Comparison of ENCODE assay signal across 8 cellular contexts in genomic region chr10:124688889-124689670, GRCh38. TPM values are rescaled to one million over a fixed set of nuclear protein-coding genes. Genes with fewer than 3 reads are reported as not detected.
A peak's percentile ranks its signal among the peaks of the same experiment; 100 is the strongest.
DNase-seq lines count a peak whose midpoint lies in the region; ATAC-seq, FAIRE-seq and TF ChIP-seq lines count a peak whose summit lies in the region.

No MANE protein-coding gene starts in this region.

- H3K27me3 Mint-ChIP-seq in CD8-positive, alpha-beta memory T cell: no peaks in the 10 kb centered on the region

- peaks cover 8 to 53% (median 22%) of the 10 kb centered on the region in 3 donors for H3K36me3 Mint-ChIP-seq in CD8-positive, alpha-beta memory T cell

- H3K27ac ChIP-seq in CD8-positive, alpha-beta memory T cell (ENCODE audit: low read depth, low read length): peak overlapping the region; percentile 48
- H3K27ac ChIP-seq in OCI-LY1 (ENCODE audit: low read depth, low read length, poor library complexity, severe bottlenecking): peak overlapping the region; percentile 8

- peak in 4 of 5 donors; percentile 43 to 82 (median 62) for DNase-seq in CD8-positive, alpha-beta memory T cell
- peak; percentile 50 for DNase-seq in choroid plexus epithelial cell (ENCODE audit: low read depth)
- peak; percentile 28 for DNase-seq in stimulated activated CD8-positive, alpha-beta memory T cell treated with anti-CD3 and anti-CD28 coated beads, Interleukin-12 subunit alpha, Interleukin-12 subunit beta, amount 100 ng/mL, for 24 hours (ENCODE audit: extremely low read depth)
- no peak for DNase-seq in NCI-H187 treated with DMSO at 0.1 percent for 48 hours (lab: John Stamatoyannopoulos, UW)
- DNase-seq in D721Med (ENCODE audit: insufficient read length, low spot score): no peak
- DNase-seq in DMS 273 treated with DMSO at 0.1 percent for 48 hours (lab: John Stamatoyannopoulos, UW): no peak

- no peaks in the 10 kb centered on the region for H3K9me3 ChIP-seq in CD8-positive, alpha-beta memory T cell (ENCODE audit: low read length)
- no peaks in the 10 kb centered on the region for H3K9me3 ChIP-seq in OCI-LY1 (ENCODE audit: low read length)

- no peaks in the 10 kb centered on the region for H3K36me3 ChIP-seq in CD8-positive, alpha-beta memory T cell (ENCODE audit: insufficient read depth, low read length)
- peaks cover 71% of the 10 kb centered on the region; the same call in 1 of the 2 replicates for H3K36me3 ChIP-seq in OCI-LY1 (ENCODE audit: insufficient read depth, low read length)

- no peak overlapping the region for H3K4me2 ChIP-seq in OCI-LY1 (ENCODE audit: low read length)

- no peak for FAIRE-seq in D721Med (lab: Jason Lieb, UNC)

- H3K9ac ChIP-seq in OCI-LY1 (ENCODE audit: low read length): no peak overlapping the region

- POLR2A ChIA-PET in CD8-positive, alpha-beta memory T cell (lab: Charles Lee): interaction anchor here (0.9 to 2.9 kb wide), 12 partner anchors 8 to 77 kb away, joined by 3 to 22 read pairs (median 7); no protein-coding TSS in a partner anchor

- H3K4me3 ChIP-seq in CD8-positive, alpha-beta memory T cell (ENCODE audit: low read length): no peak overlapping the region
- H3K4me3 ChIP-seq in OCI-LY1 (ENCODE audit: low read depth, low read length, poor library complexity, severe bottlenecking) (no peak overlapping the region), choroid plexus epithelial cell (ENCODE audit: low read depth, low read length) (no peak overlapping the region)

- H3K4me1 Mint-ChIP-seq in CD8-positive, alpha-beta memory T cell: peaks cover 73 to 93% (median 93%) of the 10 kb centered on the region in 3 donors

- no peaks in the 10 kb centered on the region for H3K9me2 ChIP-seq in OCI-LY1 (ENCODE audit: low read depth, low read length)

- peaks cover 79% of the 10 kb centered on the region for H3K4me1 ChIP-seq in CD8-positive, alpha-beta memory T cell (ENCODE audit: insufficient read depth, low read length)
- H3K4me1 ChIP-seq in OCI-LY1 (ENCODE audit: insufficient read depth, low read length, severe bottlenecking): peaks cover 48% of the 10 kb centered on the region

- peak overlapping the region; percentile 82 to 99 (median 96) for H3K27ac Mint-ChIP-seq in CD8-positive, alpha-beta memory T cell

- TF ChIP-seq CTCF in OCI-LY1 (IDR thresholded peaks at IDR 0.05; ENCODE audit: low read length) (no peak), choroid plexus epithelial cell (conservative IDR thresholded peaks at IDR 0.05; ENCODE audit: low read depth, low read length) (no peak), D721Med (IDR thresholded peaks at IDR 0.05; ENCODE audit: insufficient read depth, missing control alignments) (no peak)

- no peaks in the 10 kb centered on the region for H4K20me1 ChIP-seq in OCI-LY1 (ENCODE audit: insufficient read depth, low read length)

- H2AFZ ChIP-seq in OCI-LY1 (ENCODE audit: low read length): no peak overlapping the region

- peak overlapping the region; percentile 1 to 87 (median 75) for H3K4me3 Mint-ChIP-seq in CD8-positive, alpha-beta memory T cell

- CTCF ChIA-PET in CD8-positive, alpha-beta memory T cell (lab: Charles Lee): interaction anchor here (1.1 to 8.0 kb wide), 19 partner anchors 8 to 57 kb away, joined by 3 to 58 read pairs (median 8); no protein-coding TSS in a partner anchor

- H3K79me2 ChIP-seq in OCI-LY1 (ENCODE audit: insufficient read depth, low read length): no peaks in the 10 kb centered on the region

- no peaks in the 10 kb centered on the region for H3F3A ChIP-seq in OCI-LY1 (ENCODE audit: insufficient read depth, low read length)

- ATAC-seq in GM21526 (IDR thresholded peaks at IDR 0.05; ENCODE audit: low FRiP score, unreplicated experiment): peak; percentile 97

- H3K27me3 ChIP-seq in CD8-positive, alpha-beta memory T cell (ENCODE audit: insufficient read depth, low read length, poor library complexity, severe bottlenecking): no peaks in the 10 kb centered on the region
- H3K27me3 ChIP-seq in OCI-LY1 (ENCODE audit: insufficient read depth, low read length): no peaks in the 10 kb centered on the region

- no peaks in the 10 kb centered on the region for H3K9me3 Mint-ChIP-seq in CD8-positive, alpha-beta memory T cell

RNA-seq across cellular contexts. Expression of gene FAM53B, which starts 55.1 kb away (rescaled TPM):
- 10 to 100 TPM; 28.8 to 29.2 TPM for total RNA-seq in CD8-positive, alpha-beta memory T cell
- 41.6 TPM for polyA plus RNA-seq in CD8-positive, alpha-beta memory T cell

Comparison
In these comparisons a context has a peak if more than half of its experiments do, and no peak if none do; other contexts are left out.
1. DNase-seq: peak in CD8-positive, alpha-beta memory T cell (4 of 5), choroid plexus epithelial cell (single experiment) and stimulated activated CD8-positive, alpha-beta memory T cell treated with anti-CD3 and anti-CD28 coated beads, Interleukin-12 subunit alpha, Interleukin-12 subunit beta, amount 100 ng/mL, for 24 hours (single experiment); none in NCI-H187 treated with DMSO at 0.1 percent for 48 hours (single experiment), D721Med (single experiment) and DMS 273 treated with DMSO at 0.1 percent for 48 hours (single experiment).